In genomic region chr2:218272531-218273212, GRCh38 we compare ENCODE assay signal across 8 cellular contexts. TPM values are rescaled to one million over a fixed set of nuclear protein-coding genes. Genes with fewer than 3 reads are reported as not detected.
A peak's percentile ranks its signal among the peaks of the same experiment; 100 is the strongest.
DNase-seq lines count a peak whose midpoint lies in the region; ATAC-seq and TF ChIP-seq lines count a peak whose summit lies in the region.

No MANE protein-coding gene starts in this region.

- no peak for ATAC-seq in GM18519 (IDR thresholded peaks at IDR 0.05; ENCODE audit: low FRiP score, unreplicated experiment)

- no peaks in the 10 kb centered on the region for H3K27me3 ChIP-seq in NT2/D1 (ENCODE audit: insufficient read depth, insufficient read length)
- H3K27me3 ChIP-seq in muscle layer of colon (ENCODE audit: control insufficient read depth in 1 of 2, insufficient read depth in 2 of 2, low read length in 2 of 2): no peaks in the 10 kb centered on the region

- H3K4me1 ChIP-seq in NT2/D1 (ENCODE audit: insufficient read depth, insufficient read length) (peaks cover 2% of the 10 kb centered on the region), muscle layer of colon (ENCODE audit: insufficient read depth, low read length) (peaks cover 33% of the 10 kb centered on the region)

- H3K4me3 Mint-ChIP-seq in endothelial cell (ENCODE audit: unreplicated experiment): no peak overlapping the region

- DNase-seq in GM04504 (ENCODE audit: low read depth) (peak; percentile 96), HS-5 (ENCODE audit: low read depth) (peak; percentile 90), NT2/D1 (ENCODE audit: low read depth, low spot score) (peak; percentile 76), endothelial cell (ENCODE audit: low spot score) (peak; percentile 77)
- peak; percentile 58 for DNase-seq in activated CD8-positive, alpha-beta memory T cell treated with anti-CD3 and anti-CD28 coated beads, Interleukin-2, amount 50 U/mL, for 1 hour (ENCODE audit: extremely low read depth)
- peak; percentile 59 to 61 for DNase-seq in stimulated activated CD8-positive, alpha-beta memory T cell treated with anti-CD3 and anti-CD28 coated beads, Interleukin-4, amount 100 ng/mL, for 4 hours (ENCODE audit: low read depth in 2 of 2, low spot score in 1 of 2)

- TF ChIP-seq CTCF in endothelial cell (IDR thresholded peaks at IDR 0.05; ENCODE audit: unreplicated experiment): peak; percentile 76

- H3K9ac ChIP-seq in NT2/D1 (ENCODE audit: insufficient read length, low read depth) (peak overlapping the region; percentile 24), muscle layer of colon (ENCODE audit: low read length) (peak overlapping the region; percentile 2)

- no peaks in the 10 kb centered on the region for H3K9me3 Mint-ChIP-seq in endothelial cell (ENCODE audit: unreplicated experiment)

- H3K27ac Mint-ChIP-seq in endothelial cell (ENCODE audit: unreplicated experiment): no peak overlapping the region

- H3K36me3 ChIP-seq in NT2/D1 (ENCODE audit: insufficient read depth, insufficient read length, low read length) (peaks cover 61% of the 10 kb centered on the region), muscle layer of colon (ENCODE audit: insufficient read depth, low read length) (peaks cover 44% of the 10 kb centered on the region)

- H3K4me1 Mint-ChIP-seq in endothelial cell (ENCODE audit: unreplicated experiment): peaks cover 27% of the 10 kb centered on the region

- H3K27me3 Mint-ChIP-seq in endothelial cell (ENCODE audit: unreplicated experiment): peaks cover 21% of the 10 kb centered on the region

- no peaks in the 10 kb centered on the region for H3K9me3 ChIP-seq in NT2/D1 (ENCODE audit: insufficient read depth, low read length)
- H3K9me3 ChIP-seq in muscle layer of colon (ENCODE audit: low read length): no peaks in the 10 kb centered on the region

- H3K4me3 ChIP-seq in NT2/D1 (ENCODE audit: insufficient read length, low read depth) (no peak overlapping the region), muscle layer of colon (ENCODE audit: low read depth in 1 of 2, low read length in 2 of 2) (no peak overlapping the region)

- H3K27ac ChIP-seq in muscle layer of colon (ENCODE audit: low read depth, low read length): peak overlapping the region; percentile 90

- peaks cover 41% of the 10 kb centered on the region for H3K36me3 Mint-ChIP-seq in endothelial cell (ENCODE audit: low read depth, unreplicated experiment)

RNA-seq across cellular contexts. Expression of gene PNKD, which starts 2.4 kb away (rescaled TPM):
- total RNA-seq in endothelial cell (ENCODE audit: unreplicated experiment): 31.7 TPM

RNA-seq across cellular contexts. Expression of gene AAMP, which starts 2.7 kb away (rescaled TPM):
- 67.6 TPM for total RNA-seq in endothelial cell (ENCODE audit: unreplicated experiment)

RNA-seq across cellular contexts. Expression of gene GPBAR1, which starts 11.9 kb away (rescaled TPM):
- total RNA-seq in endothelial cell (ENCODE audit: unreplicated experiment): 0.77 TPM

RNA-seq across cellular contexts. Expression of gene TMBIM1, which starts 19.6 kb away (rescaled TPM):
- total RNA-seq in endothelial cell (ENCODE audit: unreplicated experiment): 78.5 TPM

RNA-seq across cellular contexts. Expression of gene ARPC2, which starts 55.7 kb away (rescaled TPM):
- 468 TPM for total RNA-seq in endothelial cell (ENCODE audit: unreplicated experiment)
